ENCODE assay signal across 1 cellular context in genomic region chr1:31725777-31726535, GRCh38.
TF ChIP-seq lines count a peak whose summit lies in the region.

No MANE protein-coding gene starts in this region.

TF ChIP-seq in SK-N-SH treated with all-trans-retinoic acid at 6 μM for 48 hours, 23 proteins besides CTCF, POLR2A, EP300 and RAD21 (continued from another document):
- TF ChIP-seq TSHZ2 (CRISPR knock-in tag; IDR thresholded peaks at IDR 0.05) = no peak
